ENCODE assay signal across 1 cellular context in the genomic region with DNA sequence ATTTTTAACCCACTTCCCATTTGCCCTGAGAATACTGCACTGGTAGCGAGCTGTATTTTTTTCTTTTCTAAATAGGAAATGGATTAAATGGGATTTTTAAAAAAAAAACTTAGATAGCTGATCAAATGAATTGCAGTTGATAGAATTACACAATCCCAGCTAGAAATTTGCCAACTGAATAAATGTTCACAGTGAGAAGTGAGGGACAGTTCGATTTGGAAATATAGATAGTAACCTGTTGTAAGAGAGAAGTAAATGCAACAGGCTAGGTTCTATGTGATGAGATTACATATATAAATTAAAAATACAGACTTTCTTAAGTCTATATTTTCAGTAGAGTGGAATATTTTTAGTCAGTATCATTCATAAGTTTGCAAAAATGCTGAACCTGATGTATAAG.
TF ChIP-seq lines count a peak whose summit lies in the region.

No MANE protein-coding gene starts in this region.

TF ChIP-seq in HepG2, 621 proteins besides CTCF, POLR2A, EP300 and RAD21 (continued from another document):
- TF ChIP-seq, protein P1, sequence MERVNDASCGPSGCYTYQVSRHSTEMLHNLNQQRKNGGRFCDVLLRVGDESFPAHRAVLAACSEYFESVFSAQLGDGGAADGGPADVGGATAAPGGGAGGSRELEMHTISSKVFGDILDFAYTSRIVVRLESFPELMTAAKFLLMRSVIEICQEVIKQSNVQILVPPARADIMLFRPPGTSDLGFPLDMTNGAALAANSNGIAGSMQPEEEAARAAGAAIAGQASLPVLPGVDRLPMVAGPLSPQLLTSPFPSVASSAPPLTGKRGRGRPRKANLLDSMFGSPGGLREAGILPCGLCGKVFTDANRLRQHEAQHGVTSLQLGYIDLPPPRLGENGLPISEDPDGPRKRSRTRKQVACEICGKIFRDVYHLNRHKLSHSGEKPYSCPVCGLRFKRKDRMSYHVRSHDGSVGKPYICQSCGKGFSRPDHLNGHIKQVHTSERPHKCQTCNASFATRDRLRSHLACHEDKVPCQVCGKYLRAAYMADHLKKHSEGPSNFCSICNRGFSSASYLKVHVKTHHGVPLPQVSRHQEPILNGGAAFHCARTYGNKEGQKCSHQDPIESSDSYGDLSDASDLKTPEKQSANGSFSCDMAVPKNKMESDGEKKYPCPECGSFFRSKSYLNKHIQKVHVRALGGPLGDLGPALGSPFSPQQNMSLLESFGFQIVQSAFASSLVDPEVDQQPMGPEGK (CRISPR knock-in tag; IDR thresholded peaks at IDR 0.05): no peak
- TF ChIP-seq GFI1 (CRISPR knock-in tag; IDR thresholded peaks at IDR 0.05; ENCODE audit: borderline replicate concordance) (no peak), NR3C1 (CRISPR knock-in tag; IDR thresholded peaks at IDR 0.05) (no peak), PHF21A (CRISPR knock-in tag; IDR thresholded peaks at IDR 0.05) (no peak), ZNF766 (CRISPR knock-in tag; IDR thresholded peaks at IDR 0.05; ENCODE audit: borderline replicate concordance) (no peak), ZNF761 (CRISPR knock-in tag; conservative IDR thresholded peaks at IDR 0.05) (no peak), ZFP90 (CRISPR knock-in tag; IDR thresholded peaks at IDR 0.05; ENCODE audit: borderline replicate concordance) (no peak), NFKBIZ (CRISPR knock-in tag; IDR thresholded peaks at IDR 0.05) (no peak), ZNF343 (CRISPR knock-in tag; IDR thresholded peaks at IDR 0.05) (no peak)
- TF ChIP-seq, protein P2, sequence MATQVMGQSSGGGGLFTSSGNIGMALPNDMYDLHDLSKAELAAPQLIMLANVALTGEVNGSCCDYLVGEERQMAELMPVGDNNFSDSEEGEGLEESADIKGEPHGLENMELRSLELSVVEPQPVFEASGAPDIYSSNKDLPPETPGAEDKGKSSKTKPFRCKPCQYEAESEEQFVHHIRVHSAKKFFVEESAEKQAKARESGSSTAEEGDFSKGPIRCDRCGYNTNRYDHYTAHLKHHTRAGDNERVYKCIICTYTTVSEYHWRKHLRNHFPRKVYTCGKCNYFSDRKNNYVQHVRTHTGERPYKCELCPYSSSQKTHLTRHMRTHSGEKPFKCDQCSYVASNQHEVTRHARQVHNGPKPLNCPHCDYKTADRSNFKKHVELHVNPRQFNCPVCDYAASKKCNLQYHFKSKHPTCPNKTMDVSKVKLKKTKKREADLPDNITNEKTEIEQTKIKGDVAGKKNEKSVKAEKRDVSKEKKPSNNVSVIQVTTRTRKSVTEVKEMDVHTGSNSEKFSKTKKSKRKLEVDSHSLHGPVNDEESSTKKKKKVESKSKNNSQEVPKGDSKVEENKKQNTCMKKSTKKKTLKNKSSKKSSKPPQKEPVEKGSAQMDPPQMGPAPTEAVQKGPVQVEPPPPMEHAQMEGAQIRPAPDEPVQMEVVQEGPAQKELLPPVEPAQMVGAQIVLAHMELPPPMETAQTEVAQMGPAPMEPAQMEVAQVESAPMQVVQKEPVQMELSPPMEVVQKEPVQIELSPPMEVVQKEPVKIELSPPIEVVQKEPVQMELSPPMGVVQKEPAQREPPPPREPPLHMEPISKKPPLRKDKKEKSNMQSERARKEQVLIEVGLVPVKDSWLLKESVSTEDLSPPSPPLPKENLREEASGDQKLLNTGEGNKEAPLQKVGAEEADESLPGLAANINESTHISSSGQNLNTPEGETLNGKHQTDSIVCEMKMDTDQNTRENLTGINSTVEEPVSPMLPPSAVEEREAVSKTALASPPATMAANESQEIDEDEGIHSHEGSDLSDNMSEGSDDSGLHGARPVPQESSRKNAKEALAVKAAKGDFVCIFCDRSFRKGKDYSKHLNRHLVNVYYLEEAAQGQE (IDR thresholded peaks at IDR 0.05; ENCODE audit: borderline replicate concordance in 1 of 2, low read depth in 1 of 2, low read length in 2 of 2): no peak
- TF ChIP-seq, protein P3, sequence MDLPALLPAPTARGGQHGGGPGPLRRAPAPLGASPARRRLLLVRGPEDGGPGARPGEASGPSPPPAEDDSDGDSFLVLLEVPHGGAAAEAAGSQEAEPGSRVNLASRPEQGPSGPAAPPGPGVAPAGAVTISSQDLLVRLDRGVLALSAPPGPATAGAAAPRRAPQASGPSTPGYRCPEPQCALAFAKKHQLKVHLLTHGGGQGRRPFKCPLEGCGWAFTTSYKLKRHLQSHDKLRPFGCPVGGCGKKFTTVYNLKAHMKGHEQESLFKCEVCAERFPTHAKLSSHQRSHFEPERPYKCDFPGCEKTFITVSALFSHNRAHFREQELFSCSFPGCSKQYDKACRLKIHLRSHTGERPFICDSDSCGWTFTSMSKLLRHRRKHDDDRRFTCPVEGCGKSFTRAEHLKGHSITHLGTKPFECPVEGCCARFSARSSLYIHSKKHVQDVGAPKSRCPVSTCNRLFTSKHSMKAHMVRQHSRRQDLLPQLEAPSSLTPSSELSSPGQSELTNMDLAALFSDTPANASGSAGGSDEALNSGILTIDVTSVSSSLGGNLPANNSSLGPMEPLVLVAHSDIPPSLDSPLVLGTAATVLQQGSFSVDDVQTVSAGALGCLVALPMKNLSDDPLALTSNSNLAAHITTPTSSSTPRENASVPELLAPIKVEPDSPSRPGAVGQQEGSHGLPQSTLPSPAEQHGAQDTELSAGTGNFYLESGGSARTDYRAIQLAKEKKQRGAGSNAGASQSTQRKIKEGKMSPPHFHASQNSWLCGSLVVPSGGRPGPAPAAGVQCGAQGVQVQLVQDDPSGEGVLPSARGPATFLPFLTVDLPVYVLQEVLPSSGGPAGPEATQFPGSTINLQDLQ (CRISPR knock-in tag; IDR thresholded peaks at IDR 0.05): no peak
- TF ChIP-seq, protein P4, sequence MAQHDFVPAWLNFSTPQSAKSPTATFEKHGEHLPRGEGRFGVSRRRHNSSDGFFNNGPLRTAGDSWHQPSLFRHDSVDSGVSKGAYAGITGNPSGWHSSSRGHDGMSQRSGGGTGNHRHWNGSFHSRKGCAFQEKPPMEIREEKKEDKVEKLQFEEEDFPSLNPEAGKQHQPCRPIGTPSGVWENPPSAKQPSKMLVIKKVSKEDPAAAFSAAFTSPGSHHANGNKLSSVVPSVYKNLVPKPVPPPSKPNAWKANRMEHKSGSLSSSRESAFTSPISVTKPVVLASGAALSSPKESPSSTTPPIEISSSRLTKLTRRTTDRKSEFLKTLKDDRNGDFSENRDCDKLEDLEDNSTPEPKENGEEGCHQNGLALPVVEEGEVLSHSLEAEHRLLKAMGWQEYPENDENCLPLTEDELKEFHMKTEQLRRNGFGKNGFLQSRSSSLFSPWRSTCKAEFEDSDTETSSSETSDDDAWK (CRISPR knock-in tag; IDR thresholded peaks at IDR 0.05): no peak
- TF ChIP-seq, protein P5, sequence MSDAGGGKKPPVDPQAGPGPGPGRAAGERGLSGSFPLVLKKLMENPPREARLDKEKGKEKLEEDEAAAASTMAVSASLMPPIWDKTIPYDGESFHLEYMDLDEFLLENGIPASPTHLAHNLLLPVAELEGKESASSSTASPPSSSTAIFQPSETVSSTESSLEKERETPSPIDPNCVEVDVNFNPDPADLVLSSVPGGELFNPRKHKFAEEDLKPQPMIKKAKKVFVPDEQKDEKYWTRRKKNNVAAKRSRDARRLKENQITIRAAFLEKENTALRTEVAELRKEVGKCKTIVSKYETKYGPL (CRISPR knock-in tag; IDR thresholded peaks at IDR 0.05): no peak
